ENCODE assay signal across 8 cellular contexts in genomic region chr20:50815162-50815989, GRCh38. TPM values are rescaled to one million over a fixed set of nuclear protein-coding genes. Genes with fewer than 3 reads are reported as not detected.
DNase-seq lines count a peak whose midpoint lies in the region; ATAC-seq, FAIRE-seq and TF ChIP-seq lines count a peak whose summit lies in the region.

No MANE protein-coding gene starts in this region.

- H3K36me3 Mint-ChIP-seq in CD8-positive, alpha-beta memory T cell, result peaks cover 8 to 14% (median 14%) of the 10 kb centered on the region in 3 donors

- H3K9me3 ChIP-seq in CD8-positive, alpha-beta memory T cell (ENCODE audit: low read length), result no peaks in the 10 kb centered on the region

- TF ChIP-seq CTCF in choroid plexus epithelial cell (conservative IDR thresholded peaks at IDR 0.05; ENCODE audit: low read depth, low read length) (no peak), dorsolateral prefrontal cortex (IDR thresholded peaks at IDR 0.05 in 54 of 56, conservative IDR thresholded peaks at IDR 0.05 in 2 of 56; ENCODE audit: low read depth in 1 of 56, partially characterized antibody in 56 of 56) (no peak)

- intact Hi-C loops in dorsolateral prefrontal cortex (cut with DNase I), result no loop called here

- H3K27ac Mint-ChIP-seq in CD8-positive, alpha-beta memory T cell, result peak overlapping the region; percentile 11 to 85 (median 80)

- no peak overlapping the region for H3K27ac ChIP-seq in CD8-positive, alpha-beta memory T cell (ENCODE audit: low read depth, low read length)
- H3K27ac ChIP-seq in dorsolateral prefrontal cortex, result peak overlapping the region in 20 of 59 donors; percentile 4 to 65 (median 22)

- H3K36me3 ChIP-seq in CD8-positive, alpha-beta memory T cell (ENCODE audit: insufficient read depth, low read length), result no peaks in the 10 kb centered on the region

- DNase-seq in CD8-positive, alpha-beta memory T cell, result peak in 1 of 5 donors; percentile 22
- DNase-seq in NCI-H146 (lab: John Stamatoyannopoulos, UW) (peak; percentile 42), choroid plexus epithelial cell (ENCODE audit: low read depth) (peak; percentile 69), urothelium cell line (ENCODE audit: low spot score) (peak; percentile 53), GOT3 (lab: John Stamatoyannopoulos, UW) (no peak), dorsolateral prefrontal cortex (no peak), NCI-H1105 treated with DMSO at 0.1 percent for 48 hours (lab: John Stamatoyannopoulos, UW) (no peak)

- H3K4me3 ChIP-seq in CD8-positive, alpha-beta memory T cell (ENCODE audit: low read length), result peak overlapping the region; percentile 10
- H3K4me3 ChIP-seq in choroid plexus epithelial cell (ENCODE audit: low read depth, low read length), result no peak overlapping the region
- H3K4me3 ChIP-seq in dorsolateral prefrontal cortex, result no peak overlapping the region

- H3K27me3 ChIP-seq in CD8-positive, alpha-beta memory T cell (ENCODE audit: insufficient read depth, low read length, poor library complexity, severe bottlenecking), result no peaks in the 10 kb centered on the region
- no peaks in the 10 kb centered on the region for H3K27me3 ChIP-seq in dorsolateral prefrontal cortex

- no peak for FAIRE-seq in urothelium cell line (lab: Jason Lieb, UNC)

- POLR2A ChIA-PET in CD8-positive, alpha-beta memory T cell (lab: Charles Lee), result interaction anchor here (1.5 kb wide), 1 partner anchor 21 kb away, joined by 7 read pairs; the partner anchor contains the start of gene BCAS4

- H3K27me3 Mint-ChIP-seq in CD8-positive, alpha-beta memory T cell, result no peaks in the 10 kb centered on the region

- peak; percentile 37 for ATAC-seq in GM21367 (IDR thresholded peaks at IDR 0.05; ENCODE audit: unreplicated experiment)

- CTCF ChIA-PET in CD8-positive, alpha-beta memory T cell (lab: Charles Lee), result interaction anchor here (0.9 to 4.9 kb wide), 4 partner anchors 9 to 114 kb away, joined by 3 to 40 read pairs (median 20); partner anchors contain the start of gene BCAS4

- H3K9me3 Mint-ChIP-seq in CD8-positive, alpha-beta memory T cell, result no peaks in the 10 kb centered on the region

- peak overlapping the region; percentile 39 to 83 (median 55) for H3K4me3 Mint-ChIP-seq in CD8-positive, alpha-beta memory T cell

- H3K4me1 Mint-ChIP-seq in CD8-positive, alpha-beta memory T cell, result peaks cover 37 to 76% (median 40%) of the 10 kb centered on the region in 3 donors

- peaks cover 30% of the 10 kb centered on the region for H3K4me1 ChIP-seq in CD8-positive, alpha-beta memory T cell (ENCODE audit: insufficient read depth, low read length)

RNA-seq across cellular contexts. Expression of gene BCAS4, which starts 20.5 kb away (rescaled TPM):
- total RNA-seq in CD8-positive, alpha-beta memory T cell, result 10 to 100 TPM; 23.3 to 25.0 TPM
- 29.3 TPM for polyA plus RNA-seq in CD8-positive, alpha-beta memory T cell
- total RNA-seq in dorsolateral prefrontal cortex, result 10 to 100 TPM in 119 of 120 experiments, 1 to 10 TPM in 1; 8.0 to 41.4 (median 29.9) TPM

Comparison
In these comparisons a context has a peak if more than half of its experiments do, and no peak if none do; other contexts are left out.
1. DNase-seq: peak in NCI-H146 (single experiment), choroid plexus epithelial cell (single experiment) and urothelium cell line (single experiment); none in GOT3 (single experiment), dorsolateral prefrontal cortex (0 of 10) and NCI-H1105 treated with DMSO at 0.1 percent for 48 hours (single experiment).